Comparison of ENCODE assay signal across 3 cellular contexts in the genomic region with DNA sequence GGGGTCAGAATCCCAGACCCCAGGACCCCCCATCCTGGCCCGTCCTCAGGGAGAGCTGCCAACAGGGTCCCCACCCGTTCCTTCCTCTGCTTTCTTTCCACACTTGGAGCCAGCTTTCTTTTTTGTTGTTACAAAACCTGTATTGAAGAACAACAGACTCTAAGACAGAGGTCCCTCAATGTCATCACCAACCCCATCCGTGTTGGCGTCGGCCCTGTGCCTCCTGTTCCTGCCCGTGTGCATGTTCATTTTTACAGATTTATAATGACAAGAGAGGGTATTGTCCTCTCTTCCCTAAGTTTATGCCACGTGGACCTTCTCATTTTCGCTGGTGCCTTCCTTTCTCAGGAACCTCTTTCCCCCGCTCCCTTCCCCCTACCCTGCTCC.
TF ChIP-seq lines count a peak whose summit lies in the region.

No MANE protein-coding gene starts in this region.

TF ChIP-seq in A549, 52 proteins besides CTCF, POLR2A, EP300 and RAD21:
- TF ChIP-seq, protein P1, sequence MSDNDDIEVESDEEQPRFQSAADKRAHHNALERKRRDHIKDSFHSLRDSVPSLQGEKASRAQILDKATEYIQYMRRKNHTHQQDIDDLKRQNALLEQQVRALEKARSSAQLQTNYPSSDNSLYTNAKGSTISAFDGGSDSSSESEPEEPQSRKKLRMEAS (IDR thresholded peaks at IDR 0.05), result peak; percentile 14
- TF ChIP-seq JUN (IDR thresholded peaks at IDR 0.05), result no peak
- TF ChIP-seq, protein P2, sequence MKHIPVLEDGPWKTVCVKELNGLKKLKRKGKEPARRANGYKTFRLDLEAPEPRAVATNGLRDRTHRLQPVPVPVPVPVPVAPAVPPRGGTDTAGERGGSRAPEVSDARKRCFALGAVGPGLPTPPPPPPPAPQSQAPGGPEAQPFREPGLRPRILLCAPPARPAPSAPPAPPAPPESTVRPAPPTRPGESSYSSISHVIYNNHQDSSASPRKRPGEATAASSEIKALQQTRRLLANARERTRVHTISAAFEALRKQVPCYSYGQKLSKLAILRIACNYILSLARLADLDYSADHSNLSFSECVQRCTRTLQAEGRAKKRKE (CRISPR knock-in tag; IDR thresholded peaks at IDR 0.05; ENCODE audit: low read depth), result no peak
- no peak for TF ChIP-seq HOXB5 (CRISPR knock-in tag; IDR thresholded peaks at IDR 0.05)

TF ChIP-seq in IMR-90, 13 proteins besides CTCF, POLR2A, EP300 and RAD21:
- TF ChIP-seq CHD1 (IDR thresholded peaks at IDR 0.05; ENCODE audit: low read depth, low read length) (no peak), NFE2L2 (IDR thresholded peaks at IDR 0.05; ENCODE audit: low read depth, low read length) (no peak), MXI1 (IDR thresholded peaks at IDR 0.05; ENCODE audit: borderline replicate concordance, low read depth, low read length) (no peak), MAFK (IDR thresholded peaks at IDR 0.05; ENCODE audit: low read depth, low read length) (no peak), RFX5 (IDR thresholded peaks at IDR 0.05; ENCODE audit: low read depth, low read length) (no peak), MAZ (IDR thresholded peaks at IDR 0.05; ENCODE audit: borderline replicate concordance, low read depth, low read length) (no peak), CEBPB (IDR thresholded peaks at IDR 0.05; ENCODE audit: low read depth, low read length) (no peak), RCOR1 (IDR thresholded peaks at IDR 0.05; ENCODE audit: insufficient replicate concordance, low read length) (no peak), BHLHE40 (IDR thresholded peaks at IDR 0.05; ENCODE audit: low read depth, low read length) (no peak), FOS (IDR thresholded peaks at IDR 0.05; ENCODE audit: low read depth, low read length) (no peak), SMC3 (IDR thresholded peaks at IDR 0.05; ENCODE audit: low read depth, low read length) (no peak)
- TF ChIP-seq, protein P3, sequence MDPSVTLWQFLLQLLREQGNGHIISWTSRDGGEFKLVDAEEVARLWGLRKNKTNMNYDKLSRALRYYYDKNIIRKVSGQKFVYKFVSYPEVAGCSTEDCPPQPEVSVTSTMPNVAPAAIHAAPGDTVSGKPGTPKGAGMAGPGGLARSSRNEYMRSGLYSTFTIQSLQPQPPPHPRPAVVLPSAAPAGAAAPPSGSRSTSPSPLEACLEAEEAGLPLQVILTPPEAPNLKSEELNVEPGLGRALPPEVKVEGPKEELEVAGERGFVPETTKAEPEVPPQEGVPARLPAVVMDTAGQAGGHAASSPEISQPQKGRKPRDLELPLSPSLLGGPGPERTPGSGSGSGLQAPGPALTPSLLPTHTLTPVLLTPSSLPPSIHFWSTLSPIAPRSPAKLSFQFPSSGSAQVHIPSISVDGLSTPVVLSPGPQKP (IDR thresholded peaks at IDR 0.05; ENCODE audit: borderline replicate concordance, low read depth, low read length), result no peak
- TF ChIP-seq, protein P4, sequence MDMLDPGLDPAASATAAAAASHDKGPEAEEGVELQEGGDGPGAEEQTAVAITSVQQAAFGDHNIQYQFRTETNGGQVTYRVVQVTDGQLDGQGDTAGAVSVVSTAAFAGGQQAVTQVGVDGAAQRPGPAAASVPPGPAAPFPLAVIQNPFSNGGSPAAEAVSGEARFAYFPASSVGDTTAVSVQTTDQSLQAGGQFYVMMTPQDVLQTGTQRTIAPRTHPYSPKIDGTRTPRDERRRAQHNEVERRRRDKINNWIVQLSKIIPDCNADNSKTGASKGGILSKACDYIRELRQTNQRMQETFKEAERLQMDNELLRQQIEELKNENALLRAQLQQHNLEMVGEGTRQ (IDR thresholded peaks at IDR 0.05; ENCODE audit: low read depth, low read length), result no peak

TF ChIP-seq in endothelial cell of umbilical vein, 7 proteins besides CTCF, POLR2A, EP300 and RAD21:
- TF ChIP-seq EZH2 (IDR thresholded peaks at IDR 0.05; ENCODE audit: borderline replicate concordance, low read depth, low read length, severe bottlenecking) (no peak), FOS (IDR thresholded peaks at IDR 0.05; ENCODE audit: borderline replicate concordance, insufficient read depth, low read length) (no peak), POLR2AphosphoS5 (IDR thresholded peaks at IDR 0.05; ENCODE audit: insufficient read depth, low read depth, low read length) (no peak), GATA2 (IDR thresholded peaks at IDR 0.05; ENCODE audit: insufficient read depth, insufficient read length, low read depth, low read length) (no peak), JUN (IDR thresholded peaks at IDR 0.05; ENCODE audit: borderline replicate concordance, insufficient read depth, insufficient read length, low read depth) (no peak), MYC (IDR thresholded peaks at IDR 0.05; ENCODE audit: low read depth, low read length) (no peak)
- TF ChIP-seq, protein P1 (IDR thresholded peaks at IDR 0.05; ENCODE audit: insufficient read depth, insufficient read length), result no peak
TF ChIP-seq in endothelial cell of umbilical vein: peak in this region for 0.
